ENCODE assay signal across 1 cellular context in genomic region chr10:63133056-63133786, GRCh38.
TF ChIP-seq lines count a peak whose summit lies in the region.

Gene NRBF2, plus strand, starts transcription at chr10:63133328. Its CDS starts 143 bp downstream, at chr10:63133471.

TF ChIP-seq in HepG2, 621 proteins besides CTCF, POLR2A, EP300 and RAD21 (continued from another document and continues in another):
- TF ChIP-seq NFAT5 (CRISPR knock-in tag; IDR thresholded peaks at IDR 0.05) (peak; percentile 62; the same call in 1 of the 2 replicates), ZNF503 (CRISPR knock-in tag; IDR thresholded peaks at IDR 0.05) (peak; percentile 50; the same call in 1 of the 2 replicates), ZNF788 (CRISPR knock-in tag; IDR thresholded peaks at IDR 0.05; ENCODE audit: borderline replicate concordance) (peak; percentile 58; the same call in 1 of the 2 replicates), E2F1 (CRISPR knock-in tag; IDR thresholded peaks at IDR 0.05) (no peak), ZNF710 (CRISPR knock-in tag; IDR thresholded peaks at IDR 0.05; ENCODE audit: borderline replicate concordance) (peak; percentile 67; the same call in 1 of the 2 replicates), HOXD1 (CRISPR knock-in tag; IDR thresholded peaks at IDR 0.05) (no peak), PATZ1 (CRISPR knock-in tag; IDR thresholded peaks at IDR 0.05) (peak; percentile 50; the same call in 1 of the 2 replicates), MAF1 (CRISPR knock-in tag; IDR thresholded peaks at IDR 0.05; ENCODE audit: borderline replicate concordance) (peak; percentile 60; the same call in 1 of the 2 replicates), SOX13 (IDR thresholded peaks at IDR 0.05) (no peak; the same call in 1 of the 2 replicates), SOX13 (CRISPR knock-in tag; conservative IDR thresholded peaks at IDR 0.05 in 1 of 2, IDR thresholded peaks at IDR 0.05 in 1 of 2) (peak in 1 of 2 experiments; percentile 23; a peak in 1 of 4 replicates), KDM1A (CRISPR knock-in tag; IDR thresholded peaks at IDR 0.05) (no peak), ZNF816 (CRISPR knock-in tag; IDR thresholded peaks at IDR 0.05; ENCODE audit: borderline replicate concordance) (peak; percentile 83; the same call in 1 of the 2 replicates), CBX5 (CRISPR knock-in tag; IDR thresholded peaks at IDR 0.05; ENCODE audit: borderline replicate concordance) (peak; percentile 79; the same call in 1 of the 2 replicates), ZNF678 (CRISPR knock-in tag; IDR thresholded peaks at IDR 0.05) (no peak; the same call in 1 of the 2 replicates)
- TF ChIP-seq, protein P1, sequence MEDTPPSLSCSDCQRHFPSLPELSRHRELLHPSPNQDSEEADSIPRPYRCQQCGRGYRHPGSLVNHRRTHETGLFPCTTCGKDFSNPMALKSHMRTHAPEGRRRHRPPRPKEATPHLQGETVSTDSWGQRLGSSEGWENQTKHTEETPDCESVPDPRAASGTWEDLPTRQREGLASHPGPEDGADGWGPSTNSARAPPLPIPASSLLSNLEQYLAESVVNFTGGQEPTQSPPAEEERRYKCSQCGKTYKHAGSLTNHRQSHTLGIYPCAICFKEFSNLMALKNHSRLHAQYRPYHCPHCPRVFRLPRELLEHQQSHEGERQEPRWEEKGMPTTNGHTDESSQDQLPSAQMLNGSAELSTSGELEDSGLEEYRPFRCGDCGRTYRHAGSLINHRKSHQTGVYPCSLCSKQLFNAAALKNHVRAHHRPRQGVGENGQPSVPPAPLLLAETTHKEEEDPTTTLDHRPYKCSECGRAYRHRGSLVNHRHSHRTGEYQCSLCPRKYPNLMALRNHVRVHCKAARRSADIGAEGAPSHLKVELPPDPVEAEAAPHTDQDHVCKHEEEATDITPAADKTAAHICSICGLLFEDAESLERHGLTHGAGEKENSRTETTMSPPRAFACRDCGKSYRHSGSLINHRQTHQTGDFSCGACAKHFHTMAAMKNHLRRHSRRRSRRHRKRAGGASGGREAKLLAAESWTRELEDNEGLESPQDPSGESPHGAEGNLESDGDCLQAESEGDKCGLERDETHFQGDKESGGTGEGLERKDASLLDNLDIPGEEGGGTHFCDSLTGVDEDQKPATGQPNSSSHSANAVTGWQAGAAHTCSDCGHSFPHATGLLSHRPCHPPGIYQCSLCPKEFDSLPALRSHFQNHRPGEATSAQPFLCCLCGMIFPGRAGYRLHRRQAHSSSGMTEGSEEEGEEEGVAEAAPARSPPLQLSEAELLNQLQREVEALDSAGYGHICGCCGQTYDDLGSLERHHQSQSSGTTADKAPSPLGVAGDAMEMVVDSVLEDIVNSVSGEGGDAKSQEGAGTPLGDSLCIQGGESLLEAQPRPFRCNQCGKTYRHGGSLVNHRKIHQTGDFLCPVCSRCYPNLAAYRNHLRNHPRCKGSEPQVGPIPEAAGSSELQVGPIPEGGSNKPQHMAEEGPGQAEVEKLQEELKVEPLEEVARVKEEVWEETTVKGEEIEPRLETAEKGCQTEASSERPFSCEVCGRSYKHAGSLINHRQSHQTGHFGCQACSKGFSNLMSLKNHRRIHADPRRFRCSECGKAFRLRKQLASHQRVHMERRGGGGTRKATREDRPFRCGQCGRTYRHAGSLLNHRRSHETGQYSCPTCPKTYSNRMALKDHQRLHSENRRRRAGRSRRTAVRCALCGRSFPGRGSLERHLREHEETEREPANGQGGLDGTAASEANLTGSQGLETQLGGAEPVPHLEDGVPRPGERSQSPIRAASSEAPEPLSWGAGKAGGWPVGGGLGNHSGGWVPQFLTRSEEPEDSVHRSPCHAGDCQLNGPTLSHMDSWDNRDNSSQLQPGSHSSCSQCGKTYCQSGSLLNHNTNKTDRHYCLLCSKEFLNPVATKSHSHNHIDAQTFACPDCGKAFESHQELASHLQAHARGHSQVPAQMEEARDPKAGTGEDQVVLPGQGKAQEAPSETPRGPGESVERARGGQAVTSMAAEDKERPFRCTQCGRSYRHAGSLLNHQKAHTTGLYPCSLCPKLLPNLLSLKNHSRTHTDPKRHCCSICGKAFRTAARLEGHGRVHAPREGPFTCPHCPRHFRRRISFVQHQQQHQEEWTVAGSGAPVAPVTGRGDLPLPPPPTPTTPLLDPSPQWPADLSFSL (CRISPR knock-in tag; IDR thresholded peaks at IDR 0.05): no peak
- TF ChIP-seq, protein P2, sequence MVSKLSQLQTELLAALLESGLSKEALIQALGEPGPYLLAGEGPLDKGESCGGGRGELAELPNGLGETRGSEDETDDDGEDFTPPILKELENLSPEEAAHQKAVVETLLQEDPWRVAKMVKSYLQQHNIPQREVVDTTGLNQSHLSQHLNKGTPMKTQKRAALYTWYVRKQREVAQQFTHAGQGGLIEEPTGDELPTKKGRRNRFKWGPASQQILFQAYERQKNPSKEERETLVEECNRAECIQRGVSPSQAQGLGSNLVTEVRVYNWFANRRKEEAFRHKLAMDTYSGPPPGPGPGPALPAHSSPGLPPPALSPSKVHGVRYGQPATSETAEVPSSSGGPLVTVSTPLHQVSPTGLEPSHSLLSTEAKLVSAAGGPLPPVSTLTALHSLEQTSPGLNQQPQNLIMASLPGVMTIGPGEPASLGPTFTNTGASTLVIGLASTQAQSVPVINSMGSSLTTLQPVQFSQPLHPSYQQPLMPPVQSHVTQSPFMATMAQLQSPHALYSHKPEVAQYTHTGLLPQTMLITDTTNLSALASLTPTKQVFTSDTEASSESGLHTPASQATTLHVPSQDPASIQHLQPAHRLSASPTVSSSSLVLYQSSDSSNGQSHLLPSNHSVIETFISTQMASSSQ (IDR thresholded peaks at IDR 0.05; ENCODE audit: low read depth): no peak
- TF ChIP-seq, protein P2 (CRISPR knock-in tag; IDR thresholded peaks at IDR 0.05; ENCODE audit: borderline replicate concordance): peak; percentile 50; the same call in 1 of the 2 replicates
